17 cellular contexts compared by ENCODE assay signal in genomic region chr2:70696142-70696541, GRCh38.
DNase-seq lines count a peak whose midpoint lies in the region; ATAC-seq, FAIRE-seq and TF ChIP-seq lines count a peak whose summit lies in the region.
"Had no signal": no experiment of that assay in that cellular context is flagged by ENCODE, and none has a peak within 500 bp of the region (broad histone marks: within the 10 kb centered on the region; RNA-seq: fewer than 3 reads in every experiment).

No MANE protein-coding gene starts in this region.

- H3K23ac ChIP-seq in mesenchymal stem cell (ENCODE audit: low read length in 2 of 2): no peak overlapping the region

- DNase-seq in activated effector memory CD4-positive, alpha-beta T cell treated with anti-CD3 and anti-CD28 coated beads, Interleukin-2, amount 50 U/mL, for 16 hours: peak; percentile 46
- no peak for DNase-seq in activated effector memory CD4-positive, alpha-beta T cell treated with Interleukin-2 at 50 U/mL for 16 hours
- DNase-seq in K562 (ENCODE audit: extremely low read depth in 1 of 4, low spot score in 3 of 4) (peak in 3 of 4 experiments; percentile 35 to 53 (median 42)), mesenchymal stem cell (no peak), spleen (peak; percentile 37), gastrocnemius medialis (no peak), PC-9 (no peak), SW480 (ENCODE audit: low spot score) (no peak)
- DNase-seq: C1 segment of cervical spinal cord; CD4-positive, alpha-beta memory T cell; DMS79 treated with DMSO at 0.1 percent for 48 hours; EL; GOT3 had no signal

- H3K14ac ChIP-seq in mesenchymal stem cell (ENCODE audit: low read length in 2 of 2): no peak overlapping the region

- H4K20me1 ChIP-seq in K562 (replicated peaks; ENCODE audit: control insufficient read depth, insufficient read depth, low read length): no peaks in the 10 kb centered on the region
- no peaks in the 10 kb centered on the region for H4K20me1 ChIP-seq in PC-9 (ENCODE audit: insufficient read depth)

- H2BK5ac ChIP-seq in mesenchymal stem cell (ENCODE audit: low read depth, low read length, poor library complexity, severe bottlenecking): no peak overlapping the region

- in situ Hi-C loops in K562 (cut with MboI) (no loop called here), gastrocnemius medialis (cut with MboI; ENCODE audit: low sequenced_read_pairs in 4 of 4) (no loop called here)

- H3K27me3 ChIP-seq in K562 (ENCODE audit: control insufficient read depth in 2 of 2, insufficient read depth in 2 of 2, low read length in 2 of 2) (no peaks in the 10 kb centered on the region), mesenchymal stem cell (ENCODE audit: control insufficient read depth in 1 of 2, insufficient read depth in 1 of 2, low read length in 2 of 2) (peaks cover 23 to 29% of the 10 kb centered on the region in 2 experiments), spleen (replicated peaks in 1 of 7) (no peaks in the 10 kb centered on the region), gastrocnemius medialis (no peaks in the 10 kb centered on the region), PC-9 (ENCODE audit: insufficient read depth, low read depth) (peaks cover 47% of the 10 kb centered on the region)

- no peak overlapping the region for H2BK12ac ChIP-seq in mesenchymal stem cell (ENCODE audit: low read length in 2 of 2)

- peak; percentile 23 for FAIRE-seq in K562 (lab: Jason Lieb, UNC)
- FAIRE-seq: A204.1, G401.6, GM19239 had no signal

- H3K18ac ChIP-seq in mesenchymal stem cell (ENCODE audit: low read depth in 1 of 2, low read length in 2 of 2): no peak overlapping the region

- H3K27ac ChIP-seq in K562 (ENCODE audit: extremely low read depth, low read depth, low read length): no peak overlapping the region
- H3K27ac ChIP-seq in mesenchymal stem cell (ENCODE audit: low read length, poor library complexity, severe bottlenecking): no peak overlapping the region
- no peak overlapping the region for H3K27ac ChIP-seq in spleen
- no peak overlapping the region for H3K27ac ChIP-seq in gastrocnemius medialis
- no peak overlapping the region for H3K27ac ChIP-seq in PC-9

- H3K79me2 ChIP-seq in K562 (ENCODE audit: control insufficient read depth, insufficient read depth, low read length): no peaks in the 10 kb centered on the region
- H3K79me2 ChIP-seq in PC-9 (ENCODE audit: low read depth): no peaks in the 10 kb centered on the region

- TF ChIP-seq RAD21 in K562 (CRISPR knock-in tag; conservative IDR thresholded peaks at IDR 0.05 in 1 of 2, IDR thresholded peaks at IDR 0.05 in 1 of 2): no peak

- TF ChIP-seq POLR2A in K562 (conservative IDR thresholded peaks at IDR 0.05) (no peak), spleen (IDR thresholded peaks at IDR 0.05) (no peak), gastrocnemius medialis (IDR thresholded peaks at IDR 0.05) (no peak)

- no peak overlapping the region for H3K4me2 ChIP-seq in K562 (ENCODE audit: insufficient read depth, low read length)
- no peak overlapping the region for H3K4me2 ChIP-seq in mesenchymal stem cell (ENCODE audit: low read length, poor library complexity, severe bottlenecking)
- no peak overlapping the region for H3K4me2 ChIP-seq in PC-9

- BruUV-seq in K562 (replicated peaks; lab: Mats Ljungman, UMichigan) (no TSS peak), PC-9 (replicated peaks; lab: Mats Ljungman, UMichigan) (no TSS peak)

- H2AK5ac ChIP-seq in mesenchymal stem cell (ENCODE audit: low read length, severe bottlenecking): no peak overlapping the region

- H3K36me3 ChIP-seq in K562 (ENCODE audit: control insufficient read depth, insufficient read depth, low read length) (peaks cover 41% of the 10 kb centered on the region), mesenchymal stem cell (ENCODE audit: control insufficient read depth in 1 of 2, insufficient read depth in 2 of 2, low read depth in 1 of 2, low read length in 2 of 2) (no peaks in the 10 kb centered on the region), spleen (peaks cover 0 to 24% (median 0%) of the 10 kb centered on the region in 6 donors), gastrocnemius medialis (no peaks in the 10 kb centered on the region), PC-9 (ENCODE audit: low read depth) (no peaks in the 10 kb centered on the region)

- POLR2A ChIA-PET in K562 (lab: Yijun Ruan, JAX): interaction anchor here (0.6 to 2.2 kb wide), 5 partner anchors 8 to 56 kb away, joined by 3 to 9 read pairs (median 5); no protein-coding TSS in a partner anchor
- POLR2A ChIA-PET in PC-9 (lab: Charles Lee; ENCODE audit: unreplicated experiment): no interaction called here

- no peak overlapping the region for H4K8ac ChIP-seq in mesenchymal stem cell (ENCODE audit: low read length)

- no peak overlapping the region for H2AFZ ChIP-seq in K562 (ENCODE audit: low read depth, low read length)
- no peak overlapping the region for H2AFZ ChIP-seq in mesenchymal stem cell (ENCODE audit: low read depth, low read length)
- no peak overlapping the region for H2AFZ ChIP-seq in PC-9

- CTCF ChIA-PET in K562 (lab: Yijun Ruan, JAX; ENCODE audit: low intra/inter-chr PET ratio): no interaction called here
- CTCF ChIA-PET in PC-9 (lab: Charles Lee): no interaction called here

- peak overlapping the region; percentile 35 for H4K91ac ChIP-seq in mesenchymal stem cell (ENCODE audit: low read length)

- no peaks in the 10 kb centered on the region for H3K9me2 ChIP-seq in PC-9 (ENCODE audit: insufficient read depth)

- H3K9me1 ChIP-seq in K562 (ENCODE audit: control insufficient read depth, insufficient read depth, low read length): peaks cover 9% of the 10 kb centered on the region

- H2BK120ac ChIP-seq in mesenchymal stem cell (ENCODE audit: low read depth, low read length): no peak overlapping the region

- H3K4me3 ChIP-seq in K562: no peak overlapping the region
- no peak overlapping the region for H3K4me3 ChIP-seq in mesenchymal stem cell (ENCODE audit: insufficient read depth in 1 of 2, low read depth in 1 of 2, low read length in 2 of 2)
- no peak overlapping the region for H3K4me3 ChIP-seq in spleen
- no peak overlapping the region for H3K4me3 ChIP-seq in gastrocnemius medialis
- H3K4me3 ChIP-seq in PC-9: no peak overlapping the region
- H3K4me3 ChIP-seq: HAP-1 had no signal

- H3K4ac ChIP-seq in mesenchymal stem cell (ENCODE audit: low read depth in 1 of 2, low read length in 2 of 2): no peak overlapping the region

- no peaks in the 10 kb centered on the region for H3K9me3 ChIP-seq in K562 (replicated peaks; ENCODE audit: control insufficient read depth, insufficient read depth, low read depth, low read length)
- H3K9me3 ChIP-seq in mesenchymal stem cell (ENCODE audit: control insufficient read depth, low read length): no peaks in the 10 kb centered on the region
- no peaks in the 10 kb centered on the region for H3K9me3 ChIP-seq in spleen
- no peaks in the 10 kb centered on the region for H3K9me3 ChIP-seq in gastrocnemius medialis
- H3K9me3 ChIP-seq in PC-9 (ENCODE audit: insufficient read depth, low read depth): no peaks in the 10 kb centered on the region
- H3K9me3 ChIP-seq: HAP-1 had no signal

- H2BK15ac ChIP-seq in mesenchymal stem cell (ENCODE audit: low read depth, poor library complexity, severe bottlenecking): no peak overlapping the region

- intact Hi-C loops in K562 (cut with micrococcal nuclease): no loop called here
- intact Hi-C loops in spleen (cut with DNase I; ENCODE audit: low total_unique reads): no loop called here
- intact Hi-C loops in gastrocnemius medialis (cut with DNase I; ENCODE audit: low total_unique reads): no loop called here
- intact Hi-C loops in PC-9 (cut with micrococcal nuclease; ENCODE audit: unreplicated experiment): no loop called here

- no peaks in the 10 kb centered on the region for H3F3A ChIP-seq in PC-9 (ENCODE audit: insufficient read depth, low read depth)

- WGBS in K562 (ENCODE audit: insufficient coverage, low coverage, missing lambda C conversion rate): 37% methylated on average over 6 of the region's 6 CpGs
- 79% methylated on average over 6 of the region's 6 CpGs for WGBS in mesenchymal stem cell
- WGBS in spleen, 5 donors: 88 to 96% (median 91%) methylated on average over 2 to 6 of the region's 6 CpGs

- H3K79me1 ChIP-seq in mesenchymal stem cell (replicated peaks; ENCODE audit: low read length, poor library complexity, severe bottlenecking): no peaks in the 10 kb centered on the region

- H3K4me1 ChIP-seq in K562 (replicated peaks in 1 of 2; ENCODE audit: control insufficient read depth in 2 of 2, insufficient read depth in 2 of 2, low read length in 2 of 2) (peaks cover 7 to 13% of the 10 kb centered on the region in 2 experiments; a peak in 3 of 5 replicates), mesenchymal stem cell (ENCODE audit: control insufficient read depth, insufficient read depth, low read depth, low read length) (no peaks in the 10 kb centered on the region), spleen (no peaks in the 10 kb centered on the region), gastrocnemius medialis (no peaks in the 10 kb centered on the region), PC-9 (replicated peaks; ENCODE audit: insufficient read depth) (no peaks in the 10 kb centered on the region)
- H3K4me1 ChIP-seq: HAP-1 had no signal

- ATAC-seq in K562 (peak; percentile 70), gastrocnemius medialis (no peak)

- H3K9ac ChIP-seq in K562 (ENCODE audit: insufficient read depth in 1 of 2, low read depth in 2 of 2, low read length in 2 of 2) (peak overlapping the region in 1 of 2 experiments; percentile 23; a peak in 1 of 4 replicates), mesenchymal stem cell (ENCODE audit: low read length) (no peak overlapping the region)

- TF ChIP-seq CTCF in K562 (IDR thresholded peaks at IDR 0.05 in 2 of 3, conservative IDR thresholded peaks at IDR 0.05 in 1 of 3; ENCODE audit: insufficient read depth in 2 of 3, low read depth in 1 of 3, low read length in 3 of 3): no peak
- no peak for TF ChIP-seq CTCF in spleen (IDR thresholded peaks at IDR 0.05 in 8 of 11, conservative IDR thresholded peaks at IDR 0.05 in 3 of 11)
- TF ChIP-seq CTCF in gastrocnemius medialis (IDR thresholded peaks at IDR 0.05 in 4 of 5, conservative IDR thresholded peaks at IDR 0.05 in 1 of 5): no peak
- no peak for TF ChIP-seq CTCF in PC-9 (conservative IDR thresholded peaks at IDR 0.05)

- no peak for TF ChIP-seq EP300 in K562 (IDR thresholded peaks at IDR 0.05; ENCODE audit: low read length)

TF ChIP-seq in K562, 482 proteins besides CTCF, POLR2A, EP300 and RAD21 (continues in another document):
- TF ChIP-seq MCM3 (IDR thresholded peaks at IDR 0.05): no peak
- TF ChIP-seq TFAP4 (CRISPR knock-in tag; IDR thresholded peaks at IDR 0.05; ENCODE audit: borderline replicate concordance): peak; percentile 70; the same call in 1 of the 2 replicates

Comparison
In these comparisons a context has a peak if more than half of its experiments do, and no peak if none do; other contexts are left out.
1. DNase-seq: peak in activated effector memory CD4-positive, alpha-beta T cell treated with anti-CD3 and anti-CD28 coated beads, Interleukin-2, amount 50 U/mL, for 16 hours (single experiment), K562 (3 of 4) and spleen (single experiment); none in activated effector memory CD4-positive, alpha-beta T cell treated with Interleukin-2 at 50 U/mL for 16 hours (single experiment), mesenchymal stem cell (single experiment), gastrocnemius medialis (0 of 2), PC-9 (0 of 2) and SW480 (single experiment).